Comparison of ENCODE assay signal across 8 cellular contexts in the genomic region with DNA sequence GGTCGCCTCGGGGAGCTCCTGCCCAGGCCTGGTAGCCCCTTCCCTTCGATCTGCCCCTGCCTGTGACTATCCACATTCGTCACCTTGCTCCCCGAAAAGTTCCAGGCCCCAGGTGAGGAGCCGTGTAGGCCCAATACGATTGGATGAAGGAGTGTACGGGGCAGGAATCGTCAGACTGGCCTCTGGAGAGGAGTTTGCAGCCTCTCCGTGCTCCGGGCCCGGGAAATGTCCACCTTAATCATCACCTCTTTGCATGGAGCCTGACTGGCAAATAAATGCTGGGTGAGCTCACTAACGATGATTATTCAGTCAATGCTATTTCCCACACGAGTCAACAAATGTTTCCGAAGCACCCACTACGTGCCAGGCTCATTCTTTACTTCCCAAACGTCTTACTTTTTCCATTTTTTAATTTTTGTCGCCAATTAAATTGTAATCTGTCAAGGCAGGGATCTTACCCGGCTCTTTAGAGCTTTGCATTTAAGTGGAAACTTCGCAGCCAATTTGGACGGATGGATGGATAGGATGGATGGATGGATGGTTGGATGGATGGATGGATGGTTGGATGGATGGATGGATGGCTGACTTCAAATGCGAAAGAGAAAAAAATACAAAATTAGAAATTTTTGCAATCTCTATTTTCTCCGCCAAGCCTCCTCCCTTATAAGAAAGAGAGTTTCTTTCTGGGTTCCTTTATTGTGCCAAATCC. TPM values are rescaled to one million over a fixed set of nuclear protein-coding genes. Genes with fewer than 3 reads are reported as not detected.
DNase-seq lines count a peak whose midpoint lies in the region; ATAC-seq and TF ChIP-seq lines count a peak whose summit lies in the region.

No MANE protein-coding gene starts in this region.

- H3K27me3 ChIP-seq in cardiac muscle cell (no peaks in the 10 kb centered on the region), prostate gland (replicated peaks; ENCODE audit: insufficient read depth) (no peaks in the 10 kb centered on the region)

- in situ Hi-C loops in ACHN (cut with HindIII; ENCODE audit: low pct_ligation_motif_present, low pct_unique_long_range_greater_than_20kb, low sequenced_read_pairs) = no loop called here

- H3K4me3 Mint-ChIP-seq in activated CD8-positive, alpha-beta T cell treated with anti-CD3 and anti-CD28 coated beads for 36 hours = peak overlapping the region; percentile 85

- H3K36me3 Mint-ChIP-seq in activated CD8-positive, alpha-beta T cell treated with anti-CD3 and anti-CD28 coated beads for 36 hours (ENCODE audit: low read depth) = peaks cover 3% of the 10 kb centered on the region

- H3K27ac ChIP-seq in cardiac muscle cell = peak overlapping the region; percentile 70
- H3K27ac ChIP-seq in prostate gland = peak overlapping the region; percentile 88 to 89

- intact Hi-C loops in activated CD8-positive, alpha-beta T cell treated with anti-CD3 and anti-CD28 coated beads for 36 hours (cut with micrococcal nuclease) = no loop called here
- intact Hi-C loops in prostate gland (cut with DNase I) = no loop called here

- H3K27ac Mint-ChIP-seq in activated CD8-positive, alpha-beta T cell treated with anti-CD3 and anti-CD28 coated beads for 36 hours = peak overlapping the region; percentile 98

- peaks cover 15% of the 10 kb centered on the region for H3K4me1 Mint-ChIP-seq in activated CD8-positive, alpha-beta T cell treated with anti-CD3 and anti-CD28 coated beads for 36 hours (ENCODE audit: low read depth)

- WGBS in prostate gland = 23% methylated on average over 23 of the region's 23 CpGs

- peaks cover 8% of the 10 kb centered on the region for H3K4me1 ChIP-seq in cardiac muscle cell (ENCODE audit: low read depth)
- H3K4me1 ChIP-seq in prostate gland (replicated peaks) = no peaks in the 10 kb centered on the region

- CTCF ChIA-PET in activated CD8-positive, alpha-beta T cell treated with anti-CD3 and anti-CD28 coated beads for 36 hours (lab: Charles Lee) = interaction anchor here (0.8 to 3.9 kb wide), 5 partner anchors 10 to 115 kb away, joined by 3 to 26 read pairs (median 4); no protein-coding TSS in a partner anchor

- peak; percentile 8 for ATAC-seq in GM18873 (IDR thresholded peaks at IDR 0.05; ENCODE audit: low FRiP score, unreplicated experiment)
- peak; percentile 7 for ATAC-seq in HG03442 (IDR thresholded peaks at IDR 0.05; ENCODE audit: unreplicated experiment)
- peak; percentile 1 for ATAC-seq in activated CD8-positive, alpha-beta T cell treated with anti-CD3 and anti-CD28 coated beads for 36 hours
- ATAC-seq in HG03045 (IDR thresholded peaks at IDR 0.05; ENCODE audit: unreplicated experiment) = no peak

- TF ChIP-seq CTCF in activated CD8-positive, alpha-beta T cell treated with anti-CD3 and anti-CD28 coated beads for 36 hours (IDR thresholded peaks at IDR 0.05) = no peak
- no peak for TF ChIP-seq CTCF in cardiac muscle cell (IDR thresholded peaks at IDR 0.05; ENCODE audit: low read depth, low read length)
- TF ChIP-seq CTCF in prostate gland (IDR thresholded peaks at IDR 0.05) = no peak

- peak; percentile 10 for TF ChIP-seq POLR2A in prostate gland (IDR thresholded peaks at IDR 0.05)

- no peaks in the 10 kb centered on the region for H3K9me3 Mint-ChIP-seq in activated CD8-positive, alpha-beta T cell treated with anti-CD3 and anti-CD28 coated beads for 36 hours

- H3K9me3 ChIP-seq in cardiac muscle cell (ENCODE audit: low read depth) (no peaks in the 10 kb centered on the region), prostate gland (no peaks in the 10 kb centered on the region)

- peaks cover 3% of the 10 kb centered on the region for H3K27me3 Mint-ChIP-seq in activated CD8-positive, alpha-beta T cell treated with anti-CD3 and anti-CD28 coated beads for 36 hours

- H3K36me3 ChIP-seq in cardiac muscle cell = no peaks in the 10 kb centered on the region
- H3K36me3 ChIP-seq in prostate gland = no peaks in the 10 kb centered on the region

- POLR2A ChIA-PET in activated CD8-positive, alpha-beta T cell treated with anti-CD3 and anti-CD28 coated beads for 36 hours (lab: Charles Lee) = interaction anchor here (1.1 to 3.3 kb wide), 5 partner anchors 15 to 52 kb away, joined by 3 to 27 read pairs (median 5); a partner anchor contains a TSS

- DNase-seq in ACHN = peak; percentile 40
- no peak for DNase-seq in activated CD8-positive, alpha-beta T cell treated with anti-CD3 and anti-CD28 coated beads for 36 hours
- DNase-seq in cardiac muscle cell (ENCODE audit: low read depth in 1 of 2, low spot score in 1 of 2) = peak in 1 of 2 donors; percentile 59
- no peak for DNase-seq in prostate gland (ENCODE audit: low spot score)
- DNase-seq in NCI-H2107 (lab: John Stamatoyannopoulos, UW) = no peak

- H3K4me3 ChIP-seq in cardiac muscle cell = peak overlapping the region; percentile 56
- H3K4me3 ChIP-seq in prostate gland = peak overlapping the region; percentile 52 to 53

RNA-seq across cellular contexts. Expression of a gene that starts 45.8 kb away (rescaled TPM):
- 10 to 100 TPM; 24.0 to 27.0 TPM for total RNA-seq in activated CD8-positive, alpha-beta T cell treated with anti-CD3 and anti-CD28 coated beads for 36 hours
- total RNA-seq in cardiac muscle cell (8.6 and 9.0 TPM in 2 replicates), prostate gland (10 to 100 TPM in 1 of 2 donors, 1 to 10 TPM in 1; 9.0 to 11.3 TPM)
- 13.2 and 13.3 TPM in 2 replicates for polyA plus RNA-seq in cardiac muscle cell

RNA-seq across cellular contexts. Expression of a gene that starts 51.5 kb away (rescaled TPM):
- total RNA-seq in activated CD8-positive, alpha-beta T cell treated with anti-CD3 and anti-CD28 coated beads for 36 hours = 1 to 10 TPM; 7.5 to 7.7 TPM
- total RNA-seq in cardiac muscle cell (3.9 and 4.1 TPM in 2 replicates), prostate gland (1 to 10 TPM; 2.7 to 5.4 TPM)
- polyA plus RNA-seq in cardiac muscle cell = 4.1 and 4.5 TPM in 2 replicates
